Comparison of ENCODE assay signal across 10 cellular contexts in the genomic region with DNA sequence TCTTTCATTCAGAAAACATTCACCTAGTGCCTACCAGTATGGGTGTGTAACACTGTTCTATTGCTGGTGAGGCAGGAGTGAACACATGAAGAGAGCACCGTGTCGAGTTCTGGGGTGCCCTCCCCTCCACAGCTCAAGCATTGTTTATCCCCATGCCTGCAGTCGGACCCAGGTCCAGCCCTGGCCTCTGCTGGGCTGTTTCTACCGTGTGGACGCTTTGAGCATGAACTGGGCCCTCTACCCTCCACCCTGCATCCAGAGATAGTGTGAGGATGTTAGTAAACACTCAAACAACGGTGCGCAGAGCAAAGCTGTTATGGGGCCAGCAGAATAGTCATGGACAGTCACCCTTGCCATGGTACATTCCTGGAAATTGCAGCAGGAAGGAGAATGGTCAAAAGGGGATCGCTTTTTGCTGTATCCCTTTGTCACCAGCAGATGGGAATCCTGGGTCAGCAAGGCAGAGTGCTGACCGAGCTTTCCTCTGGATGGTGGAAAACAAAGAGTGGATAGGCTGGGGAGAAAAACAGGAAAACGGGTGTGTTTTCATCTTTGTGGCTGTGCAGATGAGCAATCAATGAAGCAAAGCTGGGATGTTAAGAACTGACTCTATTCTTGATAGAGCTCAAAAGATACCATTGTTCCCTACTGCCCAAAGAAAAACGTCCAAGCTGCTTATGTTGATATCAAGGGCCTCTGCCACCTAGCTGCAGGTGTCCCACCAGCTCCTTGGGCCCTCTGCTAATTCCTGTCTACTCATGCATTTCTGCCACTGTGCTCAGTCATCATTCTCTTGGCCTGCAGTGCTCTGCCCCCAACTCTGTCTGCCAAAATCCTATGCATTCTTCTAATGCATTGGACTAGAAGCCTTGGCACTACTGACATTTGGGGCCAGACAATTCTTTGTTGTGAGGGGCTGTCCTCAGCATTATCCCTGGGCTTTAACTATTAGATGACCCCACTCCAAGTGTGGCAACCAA. TPM values are rescaled to one million over a fixed set of nuclear protein-coding genes. Genes with fewer than 3 reads are reported as not detected.
DNase-seq lines count a peak whose midpoint lies in the region; ATAC-seq and TF ChIP-seq lines count a peak whose summit lies in the region.
"Had no signal": no experiment of that assay in that cellular context is flagged by ENCODE, and none has a peak within 500 bp of the region (broad histone marks: within the 10 kb centered on the region; RNA-seq: fewer than 3 reads in every experiment).

No MANE protein-coding gene starts in this region.

- no peak overlapping the region for H2AFZ ChIP-seq in PC-9

- TF ChIP-seq CTCF in AG09309 (IDR thresholded peaks at IDR 0.05; ENCODE audit: control insufficient read depth, insufficient read depth, low read depth, low read length, missing control alignments): peak; percentile 29
- peak; percentile 33; the same call in 1 of the 2 replicates for TF ChIP-seq CTCF in PC-9 (conservative IDR thresholded peaks at IDR 0.05)
- peak; percentile 29 for TF ChIP-seq CTCF in fibroblast of pulmonary artery (IDR thresholded peaks at IDR 0.05; ENCODE audit: low read length, missing control alignments)

- H3K9me2 ChIP-seq in PC-9 (ENCODE audit: insufficient read depth): no peaks in the 10 kb centered on the region

- ATAC-seq in stimulated activated naive CD8-positive, alpha-beta T cell treated with anti-CD3 and anti-CD28 coated beads, Interleukin-15, Interleukin-2, amounts not matched to agents 100 U/mL and 50 U/mL, for 24 hours: no peak

- no peaks in the 10 kb centered on the region for H3K9me3 ChIP-seq in PC-9 (ENCODE audit: insufficient read depth, low read depth)

- no TSS peak for BruUV-seq in PC-9 (replicated peaks; lab: Mats Ljungman, UMichigan)

- H3K36me3 ChIP-seq in PC-9 (ENCODE audit: low read depth): no peaks in the 10 kb centered on the region

- no peak for DNase-seq in AG09309 (ENCODE audit: low read depth)
- DNase-seq in PC-9: peak in 1 of 2 experiments; percentile 38
- peak; percentile 24 for DNase-seq in fibroblast of pulmonary artery (ENCODE audit: low read depth)
- DNase-seq in mucosa of gallbladder (ENCODE audit: low spot score): peak; percentile 26
- DNase-seq in cortex of kidney (lab: John Stamatoyannopoulos, UW): no peak
- DNase-seq in stimulated activated naive CD8-positive, alpha-beta T cell treated with anti-CD3 and anti-CD28 coated beads, Interleukin-15, Interleukin-2, amounts not matched to agents 100 U/mL and 50 U/mL, for 24 hours: no peak
- DNase-seq in activated CD4-positive, alpha-beta T cell treated with anti-CD3 and anti-CD28 coated beads, Interleukin-2, amount 50 U/mL, for 4 hours: no peak
- DNase-seq in activated CD4-positive, alpha-beta T cell treated with anti-CD3 and anti-CD28 coated beads for 1 hour: no peak
- DNase-seq: Calu3, kidney glomerular epithelial cell had no signal

- H4K20me1 ChIP-seq in PC-9 (ENCODE audit: insufficient read depth): no peaks in the 10 kb centered on the region; the same call in 1 of the 2 replicates

- POLR2A ChIA-PET in PC-9 (lab: Charles Lee; ENCODE audit: unreplicated experiment): no interaction called here

- H3K79me2 ChIP-seq in PC-9 (ENCODE audit: low read depth): no peaks in the 10 kb centered on the region

- CTCF ChIA-PET in PC-9 (lab: Charles Lee): interaction anchor here (0.6 kb wide), 1 partner anchor 381 kb away, joined by 3 read pairs; no protein-coding TSS in a partner anchor

- no peaks in the 10 kb centered on the region for H3F3A ChIP-seq in PC-9 (ENCODE audit: insufficient read depth, low read depth)

- H3K4me1 ChIP-seq in PC-9 (replicated peaks; ENCODE audit: insufficient read depth): no peaks in the 10 kb centered on the region

- no peak overlapping the region for H3K4me2 ChIP-seq in PC-9

- H3K4me3 ChIP-seq in AG09309 (ENCODE audit: control insufficient read depth, low read depth, low read length): no peak overlapping the region
- H3K4me3 ChIP-seq in PC-9: no peak overlapping the region
- no peak overlapping the region for H3K4me3 ChIP-seq in fibroblast of pulmonary artery (replicated peaks; ENCODE audit: low read depth, low read length)

- H3K27me3 ChIP-seq in PC-9 (ENCODE audit: insufficient read depth, low read depth): peaks cover 52% of the 10 kb centered on the region

- no peak overlapping the region for H3K27ac ChIP-seq in PC-9

- intact Hi-C loops in PC-9 (cut with micrococcal nuclease; ENCODE audit: unreplicated experiment): no loop called here

RNA-seq across cellular contexts. Expression of a gene that starts 38.7 kb away (rescaled TPM):
- total RNA-seq in PC-9 (2021) (0.25 and 0.31 TPM in 2 replicates), mucosa of gallbladder (21.2 TPM)

Comparison
In these comparisons a context has a peak if more than half of its experiments do, and no peak if none do; other contexts are left out.
1. DNase-seq: peak in fibroblast of pulmonary artery (single experiment) and mucosa of gallbladder (single experiment); none in AG09309 (single experiment), cortex of kidney (single experiment), stimulated activated naive CD8-positive, alpha-beta T cell treated with anti-CD3 and anti-CD28 coated beads, Interleukin-15, Interleukin-2, amounts not matched to agents 100 U/mL and 50 U/mL, for 24 hours (single experiment), activated CD4-positive, alpha-beta T cell treated with anti-CD3 and anti-CD28 coated beads, Interleukin-2, amount 50 U/mL, for 4 hours (0 of 2) and activated CD4-positive, alpha-beta T cell treated with anti-CD3 and anti-CD28 coated beads for 1 hour (single experiment).
2. RNA of a gene that starts 38.7 kb away (total RNA-seq): 21.2 TPM in mucosa of gallbladder (single experiment); 0.25 to 0.31 TPM in PC-9; every median in the first group is over 10 times any median in the second.
3. Peak in every context shown above with its lines, with median percentiles within 50 percentile points of each other: CTCF ChIP-seq.